In genomic region chr10:86732771-86733170, GRCh38 we compare ENCODE assay signal across 21 cellular contexts. TPM values are rescaled to one million over a fixed set of nuclear protein-coding genes. Genes with fewer than 3 reads are reported as not detected.
DNase-seq lines count a peak whose midpoint lies in the region; ATAC-seq, FAIRE-seq and TF ChIP-seq lines count a peak whose summit lies in the region.
"Had no signal": no experiment of that assay in that cellular context is flagged by ENCODE, and none has a peak within 500 bp of the region (broad histone marks: within the 10 kb centered on the region; RNA-seq: fewer than 3 reads in every experiment).

No MANE protein-coding gene starts in this region.

- no peaks in the 10 kb centered on the region for H3K79me2 ChIP-seq in HepG2 (ENCODE audit: insufficient read depth, low read length)

- ATAC-seq in HepG2 (no peak), right lobe of liver (no peak)
- ATAC-seq: activated CD4-positive, CD25-positive, alpha-beta regulatory T cell treated with anti-CD3 and anti-CD28 coated beads, Interleukin-2, amount 50 U/mL, for 24 hours; left lobe of liver; natural killer cell had no signal

- no peaks in the 10 kb centered on the region for H3K36me3 ChIP-seq in HepG2 (replicated peaks in 1 of 2; ENCODE audit: control insufficient read depth in 1 of 2, insufficient read depth in 2 of 2, low read length in 2 of 2)
- no peaks in the 10 kb centered on the region for H3K36me3 ChIP-seq in right lobe of liver
- peaks cover 27 to 40% (median 32%) of the 10 kb centered on the region in 3 donors for H3K36me3 ChIP-seq in skeletal muscle tissue (ENCODE audit: control insufficient read depth in 3 of 3, insufficient read depth in 3 of 3, low read length in 3 of 3)
- H3K36me3 ChIP-seq: adrenal gland; BLaER1 treated with 17β-estradiol and CSF1 and Interleukin-3, amounts not matched to agents 10 nM and 100 nM had no signal

- CTCF ChIA-PET in HepG2 (lab: Yijun Ruan, JAX; ENCODE audit: low intra/inter-chr PET ratio, low total read pairs) = no interaction called here

- H3K4me3 ChIP-seq in HepG2 (replicated peaks in 1 of 3; ENCODE audit: insufficient read depth in 1 of 3, low read depth in 2 of 3, low read length in 3 of 3) = no peak overlapping the region
- no peak overlapping the region for H3K4me3 ChIP-seq in right lobe of liver
- H3K4me3 ChIP-seq in skeletal muscle tissue (ENCODE audit: low read length in 3 of 3) = peak overlapping the region in 2 of 3 donors; percentile 24 to 43
- H3K4me3 ChIP-seq: adrenal gland; BLaER1 treated with 17β-estradiol and CSF1 and Interleukin-3, amounts not matched to agents 10 nM and 100 nM had no signal

- in situ Hi-C loops in HepG2 (cut with HindIII; ENCODE audit: extremely low pct_ligation_motif_present, low pct_unique_long_range_greater_than_20kb) = no loop called here

- no peak for FAIRE-seq in HepG2 (lab: Jason Lieb, UNC)
- FAIRE-seq: A204.1, GM12892 had no signal

- H3K9me3 Mint-ChIP-seq in activated T-helper 2 cell treated with anti-CD3 and anti-CD28 coated beads, Interferon-gamma antibody, Interleukin-2, Interleukin-4, amounts not matched to agents 10 μg/mL and 5 μg/mL and 100 μg/mL, durations not matched to agents 14 hours and 24 hours and 36 hours = no peaks in the 10 kb centered on the region
- H3K9me3 Mint-ChIP-seq: natural killer cell had no signal

- no peak for TF ChIP-seq RAD21 in HepG2 (CRISPR knock-in tag; IDR thresholded peaks at IDR 0.05)

- no peak overlapping the region for H2AFZ ChIP-seq in HepG2 (ENCODE audit: low read length)

- POLR2A ChIA-PET in HepG2 (lab: Yijun Ruan, JAX) = interaction anchor here (1.0 kb wide), 1 partner anchor 23 kb away, joined by 5 read pairs; the partner anchor contains the start of gene BMPR1A

- WGBS in HepG2 (ENCODE audit: low lambda C conversion rate) = 32% methylated on average over 9 of the region's 13 CpGs
- 91% methylated on average over 4 of the region's 13 CpGs for WGBS in right lobe of liver (ENCODE audit: insufficient coverage, low coverage, low lambda C conversion rate, missing lambda C conversion rate)

- no peak overlapping the region for H3K4me3 Mint-ChIP-seq in activated T-helper 2 cell treated with anti-CD3 and anti-CD28 coated beads, Interferon-gamma antibody, Interleukin-2, Interleukin-4, amounts not matched to agents 10 μg/mL and 5 μg/mL and 100 μg/mL, durations not matched to agents 14 hours and 24 hours and 36 hours (ENCODE audit: low read depth)
- H3K4me3 Mint-ChIP-seq: natural killer cell had no signal

- no peaks in the 10 kb centered on the region for H3K9me3 ChIP-seq in HepG2 (ENCODE audit: low read length)
- H3K9me3 ChIP-seq in right lobe of liver = no peaks in the 10 kb centered on the region
- no peaks in the 10 kb centered on the region for H3K9me3 ChIP-seq in skeletal muscle tissue (ENCODE audit: control insufficient read depth in 3 of 3, low read length in 3 of 3)
- H3K9me3 ChIP-seq: adrenal gland; BLaER1 treated with 17β-estradiol and CSF1 and Interleukin-3, amounts not matched to agents 10 nM and 100 nM had no signal

- H3K27ac ChIP-seq in HepG2 (ENCODE audit: extremely low read length, insufficient read depth, low read length) = no peak overlapping the region
- H3K27ac ChIP-seq in right lobe of liver = no peak overlapping the region
- peak overlapping the region; percentile 89 for H3K27ac ChIP-seq in skeletal muscle tissue (ENCODE audit: low read depth, low read length)
- H3K27ac ChIP-seq: adrenal gland; BLaER1 treated with 17β-estradiol and CSF1 and Interleukin-3, amounts not matched to agents 10 nM and 100 nM had no signal

- 0 out of 2 replicates have a peak overlapping the region, but pooled peaks have one; percentile 20 for H3K4me2 ChIP-seq in HepG2 (ENCODE audit: low read depth, low read length)
- H3K4me2 ChIP-seq: BLaER1 treated with 17β-estradiol and CSF1 and Interleukin-3, amounts not matched to agents 10 nM and 100 nM had no signal

- H3K27ac Mint-ChIP-seq in activated T-helper 2 cell treated with anti-CD3 and anti-CD28 coated beads, Interferon-gamma antibody, Interleukin-2, Interleukin-4, amounts not matched to agents 10 μg/mL and 5 μg/mL and 100 μg/mL, durations not matched to agents 14 hours and 24 hours and 36 hours = no peak overlapping the region
- H3K27ac Mint-ChIP-seq: natural killer cell had no signal

- intact Hi-C loops in HepG2 (cut with micrococcal nuclease; ENCODE audit: unreplicated experiment) = no loop called here
- intact Hi-C loops in right lobe of liver (cut with DNase I) = no loop called here
- intact Hi-C loops in activated T-helper 2 cell treated with anti-CD3 and anti-CD28 coated beads, Interferon-gamma antibody, Interleukin-2, Interleukin-4, amounts not matched to agents 10 μg/mL and 5 μg/mL and 100 μg/mL, durations not matched to agents 14 hours and 24 hours and 36 hours (cut with micrococcal nuclease) = no loop called here

- H3K27me3 Mint-ChIP-seq in activated T-helper 2 cell treated with anti-CD3 and anti-CD28 coated beads, Interferon-gamma antibody, Interleukin-2, Interleukin-4, amounts not matched to agents 10 μg/mL and 5 μg/mL and 100 μg/mL, durations not matched to agents 14 hours and 24 hours and 36 hours (ENCODE audit: low read depth) = peaks cover 8% of the 10 kb centered on the region

- H3K9ac ChIP-seq in HepG2 (ENCODE audit: insufficient read depth, low read depth, low read length) (no peak overlapping the region), skeletal muscle tissue (ENCODE audit: low read depth in 1 of 3, low read length in 3 of 3) (peak overlapping the region; percentile 62 to 81 (median 74))
- H3K9ac ChIP-seq: BLaER1 treated with 17β-estradiol and CSF1 and Interleukin-3, amounts not matched to agents 10 nM and 100 nM had no signal

- H3K4me1 ChIP-seq in HepG2 (ENCODE audit: insufficient read depth, low read length) = peaks cover 25% of the 10 kb centered on the region
- peaks cover 0 to 22% (median 1%) of the 10 kb centered on the region in 4 donors for H3K4me1 ChIP-seq in right lobe of liver
- H3K4me1 ChIP-seq in skeletal muscle tissue (ENCODE audit: control insufficient read depth in 3 of 3, insufficient read depth in 3 of 3, low read length in 3 of 3) = peaks cover 46 to 62% (median 50%) of the 10 kb centered on the region in 3 donors
- H3K4me1 ChIP-seq: adrenal gland; BLaER1 treated with 17β-estradiol and CSF1 and Interleukin-3, amounts not matched to agents 10 nM and 100 nM had no signal

- TF ChIP-seq CTCF in HepG2 (CRISPR knock-in tag; IDR thresholded peaks at IDR 0.05) (no peak), right lobe of liver (IDR thresholded peaks at IDR 0.05) (no peak)

- H3K27me3 ChIP-seq in HepG2 (ENCODE audit: control insufficient read depth in 1 of 2, insufficient read depth in 2 of 2, low read length in 2 of 2) (peaks cover 2 to 23% of the 10 kb centered on the region in 2 experiments; a peak in 2 of 5 replicates), right lobe of liver (no peaks in the 10 kb centered on the region), skeletal muscle tissue (ENCODE audit: control insufficient read depth in 3 of 3, insufficient read depth in 3 of 3, low read length in 3 of 3) (no peaks in the 10 kb centered on the region)
- H3K27me3 ChIP-seq: adrenal gland had no signal

- no peaks in the 10 kb centered on the region for H3K36me3 Mint-ChIP-seq in activated T-helper 2 cell treated with anti-CD3 and anti-CD28 coated beads, Interferon-gamma antibody, Interleukin-2, Interleukin-4, amounts not matched to agents 10 μg/mL and 5 μg/mL and 100 μg/mL, durations not matched to agents 14 hours and 24 hours and 36 hours (ENCODE audit: low read depth)
- H3K36me3 Mint-ChIP-seq: natural killer cell had no signal

- TF ChIP-seq EP300 in HepG2 (IDR thresholded peaks at IDR 0.05; ENCODE audit: low read depth in 2 of 2, low read length in 2 of 2) (no peak), HepG2 (CRISPR knock-in tag; IDR thresholded peaks at IDR 0.05; ENCODE audit: borderline replicate concordance) (no peak)

- TF ChIP-seq POLR2A in HepG2 (IDR thresholded peaks at IDR 0.05; ENCODE audit: insufficient read depth in 1 of 2, low read depth in 2 of 2, low read length in 2 of 2) = no peak
- TF ChIP-seq POLR2A in right lobe of liver (IDR thresholded peaks at IDR 0.05) = no peak

- H4K20me1 ChIP-seq in HepG2 (ENCODE audit: insufficient read depth, low read length) = no peaks in the 10 kb centered on the region
- H4K20me1 ChIP-seq: BLaER1 treated with 17β-estradiol and CSF1 and Interleukin-3, amounts not matched to agents 10 nM and 100 nM had no signal

- BruUV-seq in HepG2 (replicated peaks; lab: Mats Ljungman, UMichigan) = no TSS peak

- no peak for DNase-seq in HepG2 (ENCODE audit: low spot score)
- no peak for DNase-seq in right lobe of liver
- DNase-seq in mesenteric fat pad (ENCODE audit: low spot score) = peak; percentile 86
- DNase-seq in activated T-helper 2 cell treated with anti-CD3 and anti-CD28 coated beads, Interferon-gamma antibody, Interleukin-2, Interleukin-4, amounts not matched to agents 10 μg/mL and 5 μg/mL and 100 μg/mL, durations not matched to agents 14 hours and 24 hours and 36 hours (ENCODE audit: low spot score) = no peak
- DNase-seq in RKO (ENCODE audit: low spot score) = no peak
- no peak for DNase-seq in NOMO-1 treated with DMSO at 0.1 percent for 48 hours (lab: John Stamatoyannopoulos, UW; ENCODE audit: unreplicated experiment)
- DNase-seq in SHP77 (lab: John Stamatoyannopoulos, UW) = no peak
- DNase-seq: adrenal gland; cerebellar nuclear complex; foreskin melanocyte; GF-D8; natural killer cell; NCI-H2029 treated with DMSO at 0.1 percent for 48 hours; OCI-M1; stimulated activated CD4-positive, alpha-beta T cell treated with anti-CD3 and anti-CD28 coated beads, Interleukin-1b, Interleukin-23, amount 100 ng/mL, for 48 hours had no signal

- peaks cover 2% of the 10 kb centered on the region for H3K4me1 Mint-ChIP-seq in activated T-helper 2 cell treated with anti-CD3 and anti-CD28 coated beads, Interferon-gamma antibody, Interleukin-2, Interleukin-4, amounts not matched to agents 10 μg/mL and 5 μg/mL and 100 μg/mL, durations not matched to agents 14 hours and 24 hours and 36 hours (ENCODE audit: low read depth)
- H3K4me1 Mint-ChIP-seq: natural killer cell had no signal

RNA-seq across cellular contexts. Expression of gene BMPR1A, which starts 23.6 kb away (rescaled TPM):
- total RNA-seq in HepG2 (2016; rRNA removed; fragmentation: Illumina TruSeq; extraction: Trizol) (42.3 and 44.2 TPM in 2 replicates), right lobe of liver (10 to 100 TPM in 5 of 6 experiments, 1 to 10 TPM in 1; 9.9 to 20.4 (median 12.4) TPM), mesenteric fat pad (43.5 TPM), skeletal muscle tissue (42.3 TPM)
- total RNA-seq in HepG2 (2016; cell fraction: cytosol; rRNA removed; fragmentation: Illumina TruSeq; extraction: Trizol; ENCODE audit: low read depth) = 35.3 and 37.2 TPM in 2 replicates
- total RNA-seq in HepG2 (2016; cell fraction: insoluble cytoplasmic fraction; rRNA removed; fragmentation: Illumina TruSeq; extraction: Trizol) = 42.9 and 46.8 TPM in 2 replicates
- total RNA-seq in HepG2 (2016; cell fraction: membrane; rRNA removed; fragmentation: Illumina TruSeq; extraction: Trizol) = 43.0 and 44.0 TPM in 2 replicates
- 41.8 TPM in 2 replicates for total RNA-seq in HepG2 (2016; cell fraction: nucleus; rRNA removed; fragmentation: Illumina TruSeq; extraction: Trizol)
- 16.6 and 17.8 TPM in 2 replicates for polyA plus RNA-seq in HepG2 (2011; rRNA removed)
- polyA plus RNA-seq in HepG2 (2011; cell fraction: cytosol; rRNA removed) = 8.6 and 14.5 TPM in 2 replicates
- polyA plus RNA-seq in HepG2 (2011; cell fraction: nucleus; rRNA removed) = 8.2 and 8.9 TPM in 2 replicates
- polyA plus RNA-seq in HepG2 (2012) = 17.2 and 19.3 TPM in 2 replicates
- polyA plus RNA-seq in HepG2 (2016; cell fraction: cytosol; fragmentation: Illumina TruSeq; extraction: Trizol; ENCODE audit: low read depth) = 3.5 and 3.9 TPM in 2 replicates
- polyA plus RNA-seq in HepG2 (2016; cell fraction: insoluble cytoplasmic fraction; fragmentation: Illumina TruSeq; extraction: Trizol; ENCODE audit: low read depth) = 20.6 and 27.9 TPM in 2 replicates
- polyA plus RNA-seq in HepG2 (2016; cell fraction: membrane; fragmentation: Illumina TruSeq; extraction: Trizol; ENCODE audit: low read depth) = 10.9 and 13.0 TPM in 2 replicates
- polyA plus RNA-seq in HepG2 (2016; cell fraction: nucleus; fragmentation: Illumina TruSeq; extraction: Trizol; ENCODE audit: insufficient read depth, low read depth) = 26.2 and 30.7 TPM in 2 replicates
- polyA minus RNA-seq in HepG2 (2011; rRNA and poly(A)+ RNA removed; ENCODE audit: low replicate concordance) = 23.2 and 28.6 TPM in 2 replicates
- polyA minus RNA-seq in HepG2 (2011; cell fraction: cytosol; rRNA and poly(A)+ RNA removed) = 17.6 and 25.8 TPM in 2 replicates
- 38.2 and 38.5 TPM in 2 replicates for polyA minus RNA-seq in HepG2 (2011; cell fraction: nucleus; rRNA and poly(A)+ RNA removed)
- total RNA-seq in activated T-helper 2 cell treated with anti-CD3 and anti-CD28 coated beads, Interferon-gamma antibody, Interleukin-2, Interleukin-4, amounts not matched to agents 10 μg/mL and 5 μg/mL and 100 μg/mL, durations not matched to agents 14 hours and 24 hours and 36 hours = 11.2 and 11.9 TPM in 2 replicates

Comparison
In these comparisons a context has a peak if more than half of its experiments do, and no peak if none do; other contexts are left out.
1. H3K4me3 ChIP-seq: peak in skeletal muscle tissue (2 of 3); none in HepG2 (0 of 3) and right lobe of liver (0 of 3).